ENCODE assay signal across 2 cellular contexts in the genomic region with DNA sequence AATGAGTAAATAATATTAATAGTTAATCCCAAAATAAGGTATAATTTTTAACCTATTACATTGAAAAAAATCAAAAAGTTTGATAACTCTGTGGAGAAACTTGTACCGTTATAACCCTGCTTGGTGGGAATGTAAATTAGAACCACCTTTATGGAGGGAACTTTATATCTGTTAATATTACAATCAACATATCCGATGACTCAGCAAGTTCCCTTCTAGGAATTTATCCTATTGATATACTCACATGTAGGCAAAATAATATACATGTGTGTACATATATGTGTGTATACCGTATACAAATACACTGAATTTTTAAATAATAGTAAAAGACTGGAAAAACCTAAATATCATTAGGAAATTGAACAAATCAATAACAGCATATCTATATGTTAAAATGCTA.
A peak's percentile ranks its signal among the peaks of the same experiment; 100 is the strongest.
TF ChIP-seq lines count a peak whose summit lies in the region.

No MANE protein-coding gene starts in this region.

TF ChIP-seq in A549, 52 proteins besides CTCF, POLR2A, EP300 and RAD21:
- TF ChIP-seq MAFK (IDR thresholded peaks at IDR 0.05; ENCODE audit: partially characterized antibody) (peak; percentile 94), KDM1A (IDR thresholded peaks at IDR 0.05; ENCODE audit: low read depth) (no peak), BCL3 (IDR thresholded peaks at IDR 0.05) (no peak), NFE2L2 (conservative IDR thresholded peaks at IDR 0.05; ENCODE audit: low read length) (0 out of 2 replicates have a peak, but pooled peaks have one; percentile 26)

TF ChIP-seq in IMR-90, 13 proteins besides CTCF, POLR2A, EP300 and RAD21:
- TF ChIP-seq, protein P1, sequence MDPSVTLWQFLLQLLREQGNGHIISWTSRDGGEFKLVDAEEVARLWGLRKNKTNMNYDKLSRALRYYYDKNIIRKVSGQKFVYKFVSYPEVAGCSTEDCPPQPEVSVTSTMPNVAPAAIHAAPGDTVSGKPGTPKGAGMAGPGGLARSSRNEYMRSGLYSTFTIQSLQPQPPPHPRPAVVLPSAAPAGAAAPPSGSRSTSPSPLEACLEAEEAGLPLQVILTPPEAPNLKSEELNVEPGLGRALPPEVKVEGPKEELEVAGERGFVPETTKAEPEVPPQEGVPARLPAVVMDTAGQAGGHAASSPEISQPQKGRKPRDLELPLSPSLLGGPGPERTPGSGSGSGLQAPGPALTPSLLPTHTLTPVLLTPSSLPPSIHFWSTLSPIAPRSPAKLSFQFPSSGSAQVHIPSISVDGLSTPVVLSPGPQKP (IDR thresholded peaks at IDR 0.05; ENCODE audit: borderline replicate concordance, low read depth, low read length): no peak
- TF ChIP-seq MAFK (IDR thresholded peaks at IDR 0.05; ENCODE audit: low read depth, low read length) (peak; percentile 96), NFE2L2 (IDR thresholded peaks at IDR 0.05; ENCODE audit: low read depth, low read length) (peak; percentile 67), USF2 (IDR thresholded peaks at IDR 0.05; ENCODE audit: low read depth, low read length) (no peak), MAZ (IDR thresholded peaks at IDR 0.05; ENCODE audit: borderline replicate concordance, low read depth, low read length) (no peak), CHD1 (IDR thresholded peaks at IDR 0.05; ENCODE audit: low read depth, low read length) (no peak), RFX5 (IDR thresholded peaks at IDR 0.05; ENCODE audit: low read depth, low read length) (no peak)
